In the genomic region with DNA sequence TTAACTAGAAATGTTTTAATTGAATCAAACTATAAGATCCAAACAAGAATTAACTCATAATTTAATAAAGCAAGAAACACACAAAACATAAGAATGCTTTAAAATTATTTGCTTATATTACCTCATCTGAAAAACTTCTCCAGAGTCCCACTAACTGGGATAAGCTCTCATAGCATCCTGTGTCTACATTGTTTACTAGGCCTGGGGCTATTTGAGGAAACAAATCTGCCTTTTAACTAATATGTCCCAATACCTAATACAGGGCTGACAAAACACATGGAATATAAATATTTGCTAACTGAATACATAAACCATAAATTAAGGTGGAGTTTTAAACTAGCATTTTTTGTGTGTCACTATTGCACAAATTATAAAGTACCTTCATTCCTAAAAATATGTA, we compare ENCODE assay signal across 19 cellular contexts.
"Had no signal": no experiment of that assay in that cellular context is flagged by ENCODE, and none has a peak within 500 bp of the region (broad histone marks: within the 10 kb centered on the region; RNA-seq: fewer than 3 reads in every experiment).

No MANE protein-coding gene starts in this region.

- DNase-seq: activated CD4-positive, alpha-beta T cell treated with anti-CD3 and anti-CD28 coated beads for 4 hours; activated CD8-positive, alpha-beta memory T cell treated with anti-CD3 and anti-CD28 coated beads, Interleukin-2, amount 50 U/mL, for 4 hours; activated CD8-positive, alpha-beta T cell treated with anti-CD3 and anti-CD28 coated beads for 36 hours; activated gamma-delta T cell treated with Interleukin-2 at 50 U/mL for 16 hours; activated naive CD4-positive, alpha-beta T cell treated with anti-CD3 and anti-CD28 coated beads, Interleukin-2, amount 10 ng/mL, durations not matched to agents 7 days and 5 days; activated naive CD8-positive, alpha-beta T cell treated with anti-CD3 and anti-CD28 coated beads for 36 hours; activated T-cell treated with anti-CD3 and anti-CD28 coated beads, Interleukin-2, amount 50 U/mL, for 72 hours; adrenal gland; anterior cingulate cortex; caudate nucleus; Karpas-422; NCI-H1048; NCI-H1930; NCI-H2171; NCI-H2227 treated with DMSO at 0.1 percent for 48 hours; NCI-H69; SHP77 had no signal

- H3K4me1 ChIP-seq: adrenal gland, SJSA1 had no signal

- H3K4me3 ChIP-seq: adrenal gland, SJSA1 had no signal

- H3K27ac ChIP-seq: adrenal gland, SJSA1 had no signal

- H3K36me3 ChIP-seq: adrenal gland, SJSA1 had no signal

- H3K27me3 ChIP-seq: adrenal gland, SJSA1 had no signal

- FAIRE-seq: RCC 7860 had no signal
